ENCODE assay signal across 14 cellular contexts in the genomic region with DNA sequence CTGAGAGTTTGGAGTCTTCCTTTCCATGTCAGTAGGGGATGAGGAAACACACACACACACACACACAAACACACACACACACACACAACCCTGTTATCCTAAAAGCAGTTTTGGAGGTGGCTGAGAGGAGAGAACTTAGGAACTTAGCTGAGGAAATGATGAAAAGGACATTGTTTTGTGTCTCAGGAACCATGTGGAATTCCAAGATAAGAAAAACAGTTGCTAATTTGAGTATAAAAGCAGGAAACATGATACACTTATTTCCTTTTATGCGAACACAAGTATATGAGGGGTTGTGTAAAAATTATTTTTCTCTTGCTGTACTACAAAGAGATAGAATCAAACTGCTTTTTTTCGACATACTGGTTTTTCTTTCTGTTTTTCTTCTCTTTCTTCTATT. TPM values are rescaled to one million over a fixed set of nuclear protein-coding genes. Genes with fewer than 3 reads are reported as not detected.
A peak's percentile ranks its signal among the peaks of the same experiment; 100 is the strongest.
DNase-seq lines count a peak whose midpoint lies in the region; ATAC-seq and TF ChIP-seq lines count a peak whose summit lies in the region.
"Had no signal": no experiment of that assay in that cellular context is flagged by ENCODE, and none has a peak within 500 bp of the region (broad histone marks: within the 10 kb centered on the region; RNA-seq: fewer than 3 reads in every experiment).

A gene with protein sequence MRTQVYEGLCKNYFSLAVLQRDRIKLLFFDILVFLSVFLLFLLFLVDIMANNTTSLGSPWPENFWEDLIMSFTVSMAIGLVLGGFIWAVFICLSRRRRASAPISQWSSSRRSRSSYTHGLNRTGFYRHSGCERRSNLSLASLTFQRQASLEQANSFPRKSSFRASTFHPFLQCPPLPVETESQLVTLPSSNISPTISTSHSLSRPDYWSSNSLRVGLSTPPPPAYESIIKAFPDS (plus strand): TSS at position 264 of the 400 bp plus-strand sequence. CDS start 6 bp downstream, at position 270.

- intact Hi-C loops in breast epithelium (cut with DNase I; ENCODE audit: low total_unique reads): no loop called here
- intact Hi-C loops in MCF 10A (cut with micrococcal nuclease): no loop called here
- intact Hi-C loops in uterus (cut with DNase I; ENCODE audit: low total_unique reads): no loop called here
- intact Hi-C loops in aorta (cut with DNase I): no loop called here

- H3K27ac ChIP-seq in breast epithelium (peak within 1 kb of the TSS in 1 of 2 donors; percentile 28), gastroesophageal sphincter (peak within 1 kb of the TSS in 1 of 4 donors; percentile 44), muscle layer of duodenum (ENCODE audit: low read length) (peak within 1 kb of the TSS; percentile 39), uterus (peak within 1 kb of the TSS; percentile 13 to 76), aorta (ENCODE audit: low read depth in 1 of 2, low read length in 2 of 2) (no peak within 1 kb of the TSS)

- peak; percentile 43 for ATAC-seq in gastroesophageal sphincter
- no peak for ATAC-seq in activated naive CD8-positive, alpha-beta T cell treated with anti-CD3 and anti-CD28 coated beads, Interleukin-2, amount 50 U/mL, for 24 hours
- ATAC-seq in aorta (ENCODE audit: low FRiP score): no peak
- ATAC-seq: Panc1, T-helper 17 cell had no signal

- no peak within 1 kb of the TSS for H3K27ac Mint-ChIP-seq in MCF 10A (ENCODE audit: low read depth, unreplicated experiment)
- H3K27ac Mint-ChIP-seq in activated naive CD8-positive, alpha-beta T cell treated with anti-CD3 and anti-CD28 coated beads, Interleukin-2, amount 50 U/mL, for 24 hours: no peak within 1 kb of the TSS
- H3K27ac Mint-ChIP-seq: activated T-helper 2 cell treated with anti-CD3 and anti-CD28 coated beads, Interferon-gamma antibody, Interleukin-2, Interleukin-4, amounts not matched to agents 10 μg/mL and 5 μg/mL and 100 μg/mL, durations not matched to agents 14 hours and 24 hours and 36 hours; T-helper 17 cell had no signal

- H3K4me1 ChIP-seq in breast epithelium: no peaks in the 10 kb centered on the region
- H3K4me1 ChIP-seq in gastroesophageal sphincter: no peaks in the 10 kb centered on the region
- H3K4me1 ChIP-seq in muscle layer of duodenum (ENCODE audit: control insufficient read depth in 1 of 2, insufficient read depth in 2 of 2, low read length in 2 of 2): no peaks in the 10 kb centered on the region
- no peaks in the 10 kb centered on the region for H3K4me1 ChIP-seq in uterus
- no peaks in the 10 kb centered on the region for H3K4me1 ChIP-seq in aorta (ENCODE audit: control insufficient read depth in 1 of 2, insufficient read depth in 2 of 2, low read length in 2 of 2)
- H3K4me1 ChIP-seq: Caco-2 had no signal

- H3K9me3 ChIP-seq in breast epithelium (no peaks in the 10 kb centered on the region), gastroesophageal sphincter (no peaks in the 10 kb centered on the region), muscle layer of duodenum (ENCODE audit: control insufficient read depth in 1 of 2, low read length in 2 of 2) (no peaks in the 10 kb centered on the region), uterus (no peaks in the 10 kb centered on the region), aorta (ENCODE audit: control insufficient read depth, low read length) (no peaks in the 10 kb centered on the region)
- H3K9me3 ChIP-seq: Caco-2 had no signal

- 52 to 70% methylated on average over 2 of the region's 2 CpGs for WGBS in gastroesophageal sphincter (ENCODE audit: low coverage in 1 of 2), 2 donors
- WGBS in aorta, 2 donors: 64 to 74% methylated on average over 2 of the region's 2 CpGs

- TF ChIP-seq CTCF in breast epithelium (IDR thresholded peaks at IDR 0.05): no peak
- TF ChIP-seq CTCF in MCF 10A (IDR thresholded peaks at IDR 0.05; ENCODE audit: unreplicated experiment): no peak
- TF ChIP-seq CTCF in gastroesophageal sphincter (IDR thresholded peaks at IDR 0.05): no peak
- TF ChIP-seq CTCF in uterus (IDR thresholded peaks at IDR 0.05): no peak

- TF ChIP-seq POLR2A in breast epithelium (IDR thresholded peaks at IDR 0.05) (no peak), gastroesophageal sphincter (IDR thresholded peaks at IDR 0.05) (no peak), uterus (IDR thresholded peaks at IDR 0.05) (peak in 1 of 2 donors; percentile 11)

- peaks cover 6% of the 10 kb centered on the region for H3K4me1 Mint-ChIP-seq in MCF 10A (ENCODE audit: insufficient read depth, unreplicated experiment)
- H3K4me1 Mint-ChIP-seq in activated naive CD8-positive, alpha-beta T cell treated with anti-CD3 and anti-CD28 coated beads, Interleukin-2, amount 50 U/mL, for 24 hours: no peaks in the 10 kb centered on the region
- H3K4me1 Mint-ChIP-seq: T-helper 17 cell had no signal

- CTCF ChIA-PET in MCF 10A (lab: Yijun Ruan, JAX): no interaction called here

- DNase-seq in breast epithelium (ENCODE audit: low spot score in 2 of 2): no peak
- no peak for DNase-seq in MCF 10A (ENCODE audit: unreplicated experiment)
- no peak for DNase-seq in uterus
- DNase-seq in activated naive CD8-positive, alpha-beta T cell treated with anti-CD3 and anti-CD28 coated beads, Interleukin-2, amount 50 U/mL, for 24 hours: no peak
- no peak for DNase-seq in DMS 273 treated with DMSO at 0.1 percent for 48 hours (lab: John Stamatoyannopoulos, UW)
- DNase-seq in aorta: no peak
- DNase-seq: 8988T, Caco-2, NCI-H446 treated with DMSO at 0.1 percent for 48 hours, T-helper 17 cell had no signal

- no peak for TF ChIP-seq EP300 in gastroesophageal sphincter (IDR thresholded peaks at IDR 0.05)

- H3K9me3 Mint-ChIP-seq in MCF 10A (ENCODE audit: unreplicated experiment): no peaks in the 10 kb centered on the region
- no peaks in the 10 kb centered on the region for H3K9me3 Mint-ChIP-seq in activated naive CD8-positive, alpha-beta T cell treated with anti-CD3 and anti-CD28 coated beads, Interleukin-2, amount 50 U/mL, for 24 hours
- H3K9me3 Mint-ChIP-seq: activated T-helper 2 cell treated with anti-CD3 and anti-CD28 coated beads, Interferon-gamma antibody, Interleukin-2, Interleukin-4, amounts not matched to agents 10 μg/mL and 5 μg/mL and 100 μg/mL, durations not matched to agents 14 hours and 24 hours and 36 hours had no signal

- POLR2A ChIA-PET in MCF 10A (lab: Yijun Ruan, JAX): no interaction called here

- H3K27me3 ChIP-seq in breast epithelium (no peaks in the 10 kb centered on the region), gastroesophageal sphincter (no peaks in the 10 kb centered on the region), muscle layer of duodenum (ENCODE audit: low read depth, low read length) (no peaks in the 10 kb centered on the region), uterus (no peaks in the 10 kb centered on the region), aorta (ENCODE audit: control insufficient read depth in 1 of 2, insufficient read depth in 2 of 2, low read length in 1 of 2) (peaks cover 0 to 2% of the 10 kb centered on the region in 2 donors)

- H3K4me3 Mint-ChIP-seq in MCF 10A (ENCODE audit: unreplicated experiment): no peak within 1 kb of the TSS
- no peak within 1 kb of the TSS for H3K4me3 Mint-ChIP-seq in activated naive CD8-positive, alpha-beta T cell treated with anti-CD3 and anti-CD28 coated beads, Interleukin-2, amount 50 U/mL, for 24 hours
- H3K4me3 Mint-ChIP-seq: T-helper 17 cell had no signal

- H3K36me3 ChIP-seq in breast epithelium: no peaks in the 10 kb centered on the region
- H3K36me3 ChIP-seq in gastroesophageal sphincter: no peaks in the 10 kb centered on the region
- H3K36me3 ChIP-seq in muscle layer of duodenum (ENCODE audit: control insufficient read depth in 1 of 2, insufficient read depth in 2 of 2, low read length in 2 of 2): no peaks in the 10 kb centered on the region
- no peaks in the 10 kb centered on the region for H3K36me3 ChIP-seq in uterus
- H3K36me3 ChIP-seq in aorta (ENCODE audit: control insufficient read depth in 1 of 2, insufficient read depth in 2 of 2, low read length in 1 of 2): no peaks in the 10 kb centered on the region

- peaks cover 17% of the 10 kb centered on the region for H3K27me3 Mint-ChIP-seq in MCF 10A (ENCODE audit: insufficient read depth, unreplicated experiment)
- peaks cover 16% of the 10 kb centered on the region for H3K27me3 Mint-ChIP-seq in activated naive CD8-positive, alpha-beta T cell treated with anti-CD3 and anti-CD28 coated beads, Interleukin-2, amount 50 U/mL, for 24 hours

- peak within 1 kb of the TSS; percentile 4 to 27 (median 8) for H3K4me3 ChIP-seq in breast epithelium
- peak within 1 kb of the TSS; percentile 12 to 34 for H3K4me3 ChIP-seq in gastroesophageal sphincter
- peak within 1 kb of the TSS in 1 of 2 donors; percentile 4 for H3K4me3 ChIP-seq in muscle layer of duodenum (ENCODE audit: low read depth in 1 of 2, low read length in 2 of 2)
- no peak within 1 kb of the TSS for H3K4me3 ChIP-seq in uterus
- H3K4me3 ChIP-seq in aorta (ENCODE audit: low read length in 2 of 2): no peak within 1 kb of the TSS

- no peaks in the 10 kb centered on the region for H3K36me3 Mint-ChIP-seq in MCF 10A (ENCODE audit: insufficient read depth, unreplicated experiment)
- no peaks in the 10 kb centered on the region for H3K36me3 Mint-ChIP-seq in activated naive CD8-positive, alpha-beta T cell treated with anti-CD3 and anti-CD28 coated beads, Interleukin-2, amount 50 U/mL, for 24 hours (ENCODE audit: low read depth)

- BruUV-seq in MCF 10A (replicated peaks; lab: Mats Ljungman, UMichigan): no TSS peak

RNA-seq across cellular contexts. Expression of the gene that starts here (rescaled TPM):
- total RNA-seq in breast epithelium: 10 to 100 TPM in 2 of 3 donors, 1 to 10 TPM in 1; 6.6 to 16.4 (median 12.5) TPM
- not detected in 2 replicates for total RNA-seq in MCF 10A (2022)
- 10 to 100 TPM in 2 of 4 donors, 1 to 10 TPM in 2; 7.9 to 15.2 (median 10.0) TPM for total RNA-seq in gastroesophageal sphincter
- 10 to 100 TPM in 3 of 4 donors, 1 to 10 TPM in 1; 10.0 to 30.3 (median 25.3) TPM for total RNA-seq in uterus
- total RNA-seq in aorta: 10 to 100 TPM; 11.9 to 20.1 TPM
- polyA plus RNA-seq in aorta: 1 to 10 TPM in 1 of 2 donors, under 1 TPM in 1; 0.59 to 2.0 TPM
- total RNA-seq: activated T-helper 2 cell treated with anti-CD3 and anti-CD28 coated beads, Interferon-gamma antibody, Interleukin-2, Interleukin-4, amounts not matched to agents 10 μg/mL and 5 μg/mL and 100 μg/mL, durations not matched to agents 14 hours and 24 hours and 36 hours; Caco-2 had no signal

Comparison
In these comparisons a context has a peak if more than half of its experiments do, and no peak if none do; other contexts are left out.
1. H3K27ac ChIP-seq: peak in muscle layer of duodenum (single experiment) and uterus (2 of 2); none in aorta (0 of 2).
2. H3K4me3 ChIP-seq: peak in breast epithelium (3 of 3) and gastroesophageal sphincter (2 of 2); none in uterus (0 of 2) and aorta (0 of 2).